ENCODE assay signal across 9 cellular contexts in genomic region chr22:45226681-45227186, GRCh38. TPM values are rescaled to one million over a fixed set of nuclear protein-coding genes. Genes with fewer than 3 reads are reported as not detected.
DNase-seq lines count a peak whose midpoint lies in the region; ATAC-seq and TF ChIP-seq lines count a peak whose summit lies in the region.
"Had no signal": no experiment of that assay in that cellular context is flagged by ENCODE, and none has a peak within 500 bp of the region (broad histone marks: within the 10 kb centered on the region; RNA-seq: fewer than 3 reads in every experiment).

No MANE protein-coding gene starts in this region.

- peaks cover 0 to 94% (median 59%) of the 10 kb centered on the region in 6 donors for H3K4me1 ChIP-seq in spleen
- no peaks in the 10 kb centered on the region for H3K4me1 ChIP-seq in effector memory CD4-positive, alpha-beta T cell (ENCODE audit: control insufficient read depth, insufficient read depth, low read length, poor library complexity, severe bottlenecking)

- ATAC-seq in GM21381 (IDR thresholded peaks at IDR 0.05; ENCODE audit: unreplicated experiment): no peak

- no peaks in the 10 kb centered on the region for H3K27me3 ChIP-seq in spleen (replicated peaks in 1 of 7)
- H3K27me3 ChIP-seq in effector memory CD4-positive, alpha-beta T cell (replicated peaks; ENCODE audit: control insufficient read depth, insufficient read depth, low read length, poor library complexity, severe bottlenecking): no peaks in the 10 kb centered on the region

- WGBS in spleen, 5 donors: 35 to 52% (median 43%) methylated on average over 13 to 14 of the region's 14 CpGs

- intact Hi-C loops in head of caudate nucleus (cut with DNase I): no loop called here
- intact Hi-C loops in spleen (cut with DNase I; ENCODE audit: low total_unique reads): no loop called here

- TF ChIP-seq POLR2A in spleen (IDR thresholded peaks at IDR 0.05): no peak

- peak overlapping the region in 7 of 8 donors; percentile 6 to 88 (median 65) for H3K27ac ChIP-seq in spleen
- H3K27ac ChIP-seq in effector memory CD4-positive, alpha-beta T cell (ENCODE audit: insufficient read depth, low read length, poor library complexity, severe bottlenecking): no peak overlapping the region

- no peaks in the 10 kb centered on the region for H3K9me3 ChIP-seq in spleen
- H3K9me3 ChIP-seq in effector memory CD4-positive, alpha-beta T cell (ENCODE audit: control insufficient read depth, low read length): no peaks in the 10 kb centered on the region

- DNase-seq in HK-2 (ENCODE audit: unreplicated experiment) (peak; percentile 17), SKM-1 treated with dmso at 0.1 percent for 144 hours (lab: John Stamatoyannopoulos, UW; ENCODE audit: unreplicated experiment) (peak; percentile 88), head of caudate nucleus (peak in 31 of 42 donors; percentile 58 to 83 (median 73)), spleen (no peak), NK-92 (lab: John Stamatoyannopoulos, UW; ENCODE audit: unreplicated experiment) (no peak)
- DNase-seq in effector memory CD4-positive, alpha-beta T cell: no peak
- DNase-seq: stimulated activated CD4-positive, alpha-beta T cell treated with anti-CD3 and anti-CD28 coated beads, Interleukin-15, amount 100 ng/mL, for 24 hours had no signal

- no peak for TF ChIP-seq CTCF in spleen (IDR thresholded peaks at IDR 0.05 in 8 of 11, conservative IDR thresholded peaks at IDR 0.05 in 3 of 11)

- H3K36me3 ChIP-seq in spleen: peaks cover 0 to 29% (median 0%) of the 10 kb centered on the region in 6 donors
- no peaks in the 10 kb centered on the region for H3K36me3 ChIP-seq in effector memory CD4-positive, alpha-beta T cell (ENCODE audit: control insufficient read depth, insufficient read depth, low read length)

- no peak overlapping the region for H3K4me3 ChIP-seq in spleen
- H3K4me3 ChIP-seq in effector memory CD4-positive, alpha-beta T cell (ENCODE audit: insufficient read depth, low read depth, low read length, poor library complexity, severe bottlenecking): no peak overlapping the region

RNA-seq across cellular contexts. Expression of gene KIAA0930, which starts 14.0 kb away (rescaled TPM):
- total RNA-seq in spleen: 10 to 100 TPM; 35.5 to 93.1 (median 73.7) TPM
- polyA plus RNA-seq in spleen: 10 to 100 TPM; 32.6 to 61.5 (median 46.6) TPM

RNA-seq across cellular contexts. Expression of gene UPK3A, which starts 58.0 kb away (rescaled TPM):
- total RNA-seq in spleen: 1 to 10 TPM in 1 of 7 donors, under 1 TPM in 1, not detected in 5; 0.79 to 1.4 TPM
- polyA plus RNA-seq in spleen: 1 to 10 TPM in 2 of 3 donors, under 1 TPM in 1; 0.35 to 2.7 (median 2.4) TPM
- polyA plus RNA-seq: esophagus had no signal

Comparison
In these comparisons a context has a peak if more than half of its experiments do, and no peak if none do; other contexts are left out.
1. DNase-seq: peak in HK-2 (single experiment), SKM-1 treated with dmso at 0.1 percent for 144 hours (single experiment) and head of caudate nucleus (31 of 42); none in spleen (single experiment), effector memory CD4-positive, alpha-beta T cell (0 of 3) and NK-92 (single experiment).